Comparison of ENCODE assay signal across 14 cellular contexts in the genomic region with DNA sequence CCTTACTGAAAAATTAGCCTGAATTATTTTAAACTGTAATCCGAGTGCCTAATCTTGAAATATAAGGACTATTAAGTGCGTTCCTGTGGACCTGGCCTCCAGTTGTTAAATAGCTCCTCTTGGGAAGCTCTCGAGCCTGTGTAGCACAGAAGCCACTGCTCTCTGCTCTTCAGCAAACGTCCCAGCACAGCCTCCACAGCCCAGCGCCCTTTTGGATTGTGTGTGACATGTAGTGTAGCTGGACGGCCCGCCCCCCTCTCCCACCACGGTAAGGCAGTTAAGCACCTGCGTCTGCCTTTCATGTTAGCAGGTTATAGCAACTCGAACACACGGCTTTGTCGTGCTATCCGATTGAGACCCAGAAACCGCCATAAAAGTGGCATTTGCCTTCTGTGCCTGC.
"Had no signal": no experiment of that assay in that cellular context is flagged by ENCODE, and none has a peak within 500 bp of the region (broad histone marks: within the 10 kb centered on the region; RNA-seq: fewer than 3 reads in every experiment).

No MANE protein-coding gene starts in this region.

- H3K4me2 ChIP-seq: smooth muscle cell had no signal

- DNase-seq: activated CD4-positive, alpha-beta T cell treated with anti-CD3 and anti-CD28 coated beads, Interleukin-2, amount 10 ng/mL, durations not matched to agents 7 days and 5 days; activated CD4-positive, CD25-positive, alpha-beta regulatory T cell; activated gamma-delta T cell treated with Interleukin-2 at 50 U/mL for 16 hours; activated T-cell treated with anti-CD3 and anti-CD28 coated beads, Interleukin-2, amount 50 U/mL, for 24 hours; caudate nucleus; effector CD8-positive, alpha-beta T cell; left ventricle myocardium superior; T-helper 17 cell had no signal

- H3K27ac ChIP-seq: coronary artery, gastroesophageal sphincter, right atrium auricular region had no signal

- H3K4me1 ChIP-seq: gastroesophageal sphincter, right atrium auricular region had no signal

- H3K4me3 ChIP-seq: coronary artery, gastroesophageal sphincter, right atrium auricular region, smooth muscle cell had no signal

- H3K27me3 ChIP-seq: gastroesophageal sphincter, right atrium auricular region had no signal

- ATAC-seq: gastroesophageal sphincter; left ventricle myocardium superior; SK-N-SH treated with all-trans-retinoic acid at 6 μM for 48 hours; stimulated activated effector memory CD8-positive, alpha-beta T cell treated with anti-CD3 and anti-CD28 coated beads, Interleukin-12 subunit alpha, Interleukin-12 subunit beta, amount 100 ng/mL, for 72 hours had no signal

- H3K9me3 ChIP-seq: gastroesophageal sphincter, right atrium auricular region had no signal
